In genomic region chr9:91902465-91903125, GRCh38 we compare ENCODE assay signal across 22 cellular contexts. TPM values are rescaled to one million over a fixed set of nuclear protein-coding genes. Genes with fewer than 3 reads are reported as not detected.
A peak's percentile ranks its signal among the peaks of the same experiment; 100 is the strongest.
DNase-seq lines count a peak whose midpoint lies in the region; ATAC-seq, FAIRE-seq and TF ChIP-seq lines count a peak whose summit lies in the region.
"Had no signal": no experiment of that assay in that cellular context is flagged by ENCODE, and none has a peak within 500 bp of the region (broad histone marks: within the 10 kb centered on the region; RNA-seq: fewer than 3 reads in every experiment).

No MANE protein-coding gene starts in this region.

- 28 to 37% methylated on average over 11 of the region's 11 CpGs for WGBS in pancreas, 2 donors

- H3K27me3 ChIP-seq in BLaER1 (no peaks in the 10 kb centered on the region), pancreas (no peaks in the 10 kb centered on the region)
- H3K27me3 ChIP-seq: brain microvascular endothelial cell, Peyer's patch, upper lobe of left lung had no signal

- ATAC-seq in pancreas (peak; percentile 35 to 70 (median 53)), GM18520 (IDR thresholded peaks at IDR 0.05; ENCODE audit: unreplicated experiment) (no peak)
- ATAC-seq: HCT116; stimulated activated naive B cell treated with anti-CD40 and anti-IgM and Interleukin-4, amounts not matched to agents 10 μg/mL and 1 μg/mL and 100 μg/mL, for 72 hours had no signal

- FAIRE-seq in pancreas (lab: Jason Lieb, UNC), result no peak
- FAIRE-seq: islet of Langerhans had no signal

- peak; percentile 50 for DNase-seq in NCI-H526 treated with DMSO at 0.1 percent for 48 hours (lab: John Stamatoyannopoulos, UW)
- DNase-seq in fibroblast of villous mesenchyme (ENCODE audit: low read depth), result peak; percentile 72
- no peak for DNase-seq in pancreas
- no peak for DNase-seq in KG1 (lab: John Stamatoyannopoulos, UW)
- DNase-seq in GM13977 (ENCODE audit: low spot score), result no peak
- DNase-seq in NCI-H774 (lab: John Stamatoyannopoulos, UW), result no peak
- DNase-seq: activated CD4-positive, CD25-positive, alpha-beta regulatory T cell treated with anti-CD3 and anti-CD28 coated beads, Interleukin-2, amount 50 U/mL, for 72 hours; activated CD8-positive, alpha-beta memory T cell treated with anti-CD3 and anti-CD28 coated beads for 24 hours; activated naive CD8-positive, alpha-beta T cell treated with anti-CD3 and anti-CD28 coated beads, Interleukin-2, amount 10 ng/mL, durations not matched to agents 7 days and 5 days; brain microvascular endothelial cell; dermis blood vessel endothelial cell; naive B cell; Peyer's patch; stimulated activated naive B cell treated with anti-CD40 and anti-IgM and Interleukin-4, amounts not matched to agents 10 μg/mL and 1 μg/mL and 100 μg/mL, for 72 hours had no signal

- in situ Hi-C loops in GM13977 (cut with MboI; ENCODE audit: low pct_unique_long_range_greater_than_20kb, low sequenced_read_pairs, unreplicated experiment), result no loop called here

- intact Hi-C loops in pancreas (cut with DNase I), result no loop called here

- no peak overlapping the region for H3K9ac ChIP-seq in BLaER1
- H3K9ac ChIP-seq: KMS-11 had no signal

- TF ChIP-seq CTCF in fibroblast of villous mesenchyme (IDR thresholded peaks at IDR 0.05; ENCODE audit: insufficient read depth, low read depth, low read length) (no peak), pancreas (IDR thresholded peaks at IDR 0.05) (no peak), GM13977 (IDR thresholded peaks at IDR 0.05; ENCODE audit: extremely low read depth, insufficient read depth, missing control alignments) (no peak)

- H3K4me2 ChIP-seq in BLaER1, result 0 out of 2 replicates have a peak overlapping the region, but pooled peaks have one; percentile 1
- H3K4me2 ChIP-seq: KMS-11 had no signal

- H3K27ac ChIP-seq in BLaER1 (no peak overlapping the region), pancreas (peak overlapping the region in 2 of 4 donors; percentile 37 to 52)
- H3K27ac ChIP-seq: brain microvascular endothelial cell, epithelial cell of prostate, KMS-11, upper lobe of left lung had no signal

- H3K36me3 ChIP-seq in BLaER1, result no peaks in the 10 kb centered on the region
- no peaks in the 10 kb centered on the region for H3K36me3 ChIP-seq in pancreas
- H3K36me3 ChIP-seq: brain microvascular endothelial cell, Peyer's patch, upper lobe of left lung had no signal

- H3K4me1 ChIP-seq in BLaER1 (peaks cover 94% of the 10 kb centered on the region), pancreas (peaks cover 24 to 51% (median 49%) of the 10 kb centered on the region in 3 donors)

- no peaks in the 10 kb centered on the region for H3K9me3 ChIP-seq in BLaER1
- H3K9me3 ChIP-seq in pancreas, result no peaks in the 10 kb centered on the region
- H3K9me3 ChIP-seq: Peyer's patch, upper lobe of left lung had no signal

- H3K4me3 ChIP-seq in BLaER1 (no peak overlapping the region), fibroblast of villous mesenchyme (ENCODE audit: low read depth, low read length) (no peak overlapping the region), pancreas (no peak overlapping the region)
- H3K4me3 ChIP-seq: lung, Peyer's patch, upper lobe of left lung had no signal

- H4K20me1 ChIP-seq in BLaER1, result no peaks in the 10 kb centered on the region

RNA-seq across cellular contexts. Expression of gene ROR2, which starts 47.4 kb away (rescaled TPM):
- total RNA-seq in fibroblast of villous mesenchyme, result 3.0 and 5.2 TPM in 2 replicates
- 1 to 10 TPM in 4 of 6 donors, under 1 TPM in 2; 0.67 to 6.3 (median 1.3) TPM for total RNA-seq in pancreas
- polyA plus RNA-seq in pancreas, result 1 to 10 TPM in 1 of 2 donors, under 1 TPM in 1; 0.91 to 1.2 TPM

Comparison
In these comparisons a context has a peak if more than half of its experiments do, and no peak if none do; other contexts are left out.
1. DNase-seq: peak in NCI-H526 treated with DMSO at 0.1 percent for 48 hours (single experiment) and fibroblast of villous mesenchyme (single experiment); none in pancreas (0 of 6), KG1 (single experiment), GM13977 (single experiment) and NCI-H774 (single experiment).